ENCODE assay signal across 1 cellular context in the genomic region with DNA sequence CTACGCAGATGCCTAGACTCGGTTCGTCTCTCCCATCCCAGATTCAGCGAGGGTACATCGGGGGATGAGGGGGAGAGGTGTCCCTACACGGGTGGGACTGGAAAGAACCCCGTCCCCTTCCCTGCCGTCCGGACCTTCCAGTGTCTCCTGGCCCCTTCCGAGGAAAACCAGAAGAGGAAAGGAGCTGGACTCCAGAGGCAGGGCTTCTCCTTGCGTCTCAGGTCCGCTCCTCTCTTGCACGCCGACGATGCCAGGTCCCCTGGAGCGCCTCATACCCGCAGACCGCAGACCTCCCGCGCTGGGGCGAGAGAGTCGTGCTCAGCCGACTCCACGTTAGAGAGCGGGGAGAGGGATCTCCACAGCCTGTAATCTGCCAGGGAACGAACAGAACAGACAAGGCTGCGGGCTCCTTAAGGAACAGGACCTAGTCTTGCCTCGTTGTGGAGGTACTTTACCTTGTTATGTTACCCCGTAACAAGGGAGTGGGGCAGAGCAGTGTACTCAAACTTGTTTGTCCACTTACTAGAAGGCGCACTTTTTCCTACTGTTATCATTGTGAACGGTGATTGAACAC.
TF ChIP-seq lines count a peak whose summit lies in the region.

No MANE protein-coding gene starts in this region.

TF ChIP-seq in K562, 482 proteins besides CTCF, POLR2A, EP300 and RAD21 (continued from another document):
- no peak for TF ChIP-seq ZNF551 (CRISPR knock-in tag; IDR thresholded peaks at IDR 0.05)
- TF ChIP-seq SMC3 (conservative IDR thresholded peaks at IDR 0.05; ENCODE audit: insufficient read depth, low read depth, low read length) = no peak
- no peak for TF ChIP-seq HMG20A (CRISPR knock-in tag; conservative IDR thresholded peaks at IDR 0.05)
- peak; percentile 89 for TF ChIP-seq E2F3 (CRISPR knock-in tag; IDR thresholded peaks at IDR 0.05)
- TF ChIP-seq, protein P1, sequence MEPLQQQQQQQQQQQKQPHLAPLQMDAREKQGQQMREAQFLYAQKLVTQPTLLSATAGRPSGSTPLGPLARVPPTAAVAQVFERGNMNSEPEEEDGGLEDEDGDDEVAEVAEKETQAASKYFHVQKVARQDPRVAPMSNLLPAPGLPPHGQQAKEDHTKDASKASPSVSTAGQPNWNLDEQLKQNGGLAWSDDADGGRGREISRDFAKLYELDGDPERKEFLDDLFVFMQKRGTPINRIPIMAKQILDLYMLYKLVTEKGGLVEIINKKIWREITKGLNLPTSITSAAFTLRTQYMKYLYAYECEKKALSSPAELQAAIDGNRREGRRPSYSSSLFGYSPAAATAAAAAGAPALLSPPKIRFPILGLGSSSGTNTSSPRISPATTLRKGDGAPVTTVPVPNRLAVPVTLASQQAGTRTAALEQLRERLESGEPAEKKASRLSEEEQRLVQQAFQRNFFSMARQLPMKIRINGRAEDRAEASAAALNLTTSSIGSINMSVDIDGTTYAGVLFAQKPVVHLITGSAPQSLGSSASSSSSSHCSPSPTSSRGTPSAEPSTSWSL (CRISPR knock-in tag; IDR thresholded peaks at IDR 0.05; ENCODE audit: borderline replicate concordance) = peak; percentile 61; the same call in 1 of the 2 replicates
- no peak for TF ChIP-seq NFIX (CRISPR knock-in tag; IDR thresholded peaks at IDR 0.05; ENCODE audit: low read depth)
- peak; percentile 97 for TF ChIP-seq CBFB (CRISPR knock-in tag; IDR thresholded peaks at IDR 0.05)
- TF ChIP-seq PML (IDR thresholded peaks at IDR 0.05; ENCODE audit: low read length) = no peak
- TF ChIP-seq RNF2 (IDR thresholded peaks at IDR 0.05) = 0 out of 2 replicates have a peak, but pooled peaks have one; percentile 46
- no peak for TF ChIP-seq PATZ1 (CRISPR knock-in tag; IDR thresholded peaks at IDR 0.05; ENCODE audit: borderline replicate concordance)
- TF ChIP-seq ZNF282 (CRISPR knock-in tag; IDR thresholded peaks at IDR 0.05) = no peak
- TF ChIP-seq TEAD4 (IDR thresholded peaks at IDR 0.05; ENCODE audit: low read length) = no peak
- TF ChIP-seq TEAD4 (CRISPR knock-in tag; IDR thresholded peaks at IDR 0.05; ENCODE audit: borderline replicate concordance) = peak; percentile 68; the same call in 1 of the 2 replicates
- no peak for TF ChIP-seq HNRNPK (IDR thresholded peaks at IDR 0.05; ENCODE audit: low read depth, low read length, poor library complexity, severe bottlenecking)
- TF ChIP-seq HMGN3 (IDR thresholded peaks at IDR 0.05; ENCODE audit: borderline replicate concordance, extremely low read depth, insufficient read length, low read depth, low read length) = no peak
- peak in 1 of 2 experiments; percentile 54; a peak in 1 of 4 replicates for TF ChIP-seq KDM4B (IDR thresholded peaks at IDR 0.05; ENCODE audit: borderline replicate concordance in 2 of 2, low read depth in 1 of 2)
- TF ChIP-seq STAT6 (CRISPR knock-in tag; IDR thresholded peaks at IDR 0.05) = 0 out of 2 replicates have a peak, but pooled peaks have one; percentile 75
- TF ChIP-seq, protein P2, sequence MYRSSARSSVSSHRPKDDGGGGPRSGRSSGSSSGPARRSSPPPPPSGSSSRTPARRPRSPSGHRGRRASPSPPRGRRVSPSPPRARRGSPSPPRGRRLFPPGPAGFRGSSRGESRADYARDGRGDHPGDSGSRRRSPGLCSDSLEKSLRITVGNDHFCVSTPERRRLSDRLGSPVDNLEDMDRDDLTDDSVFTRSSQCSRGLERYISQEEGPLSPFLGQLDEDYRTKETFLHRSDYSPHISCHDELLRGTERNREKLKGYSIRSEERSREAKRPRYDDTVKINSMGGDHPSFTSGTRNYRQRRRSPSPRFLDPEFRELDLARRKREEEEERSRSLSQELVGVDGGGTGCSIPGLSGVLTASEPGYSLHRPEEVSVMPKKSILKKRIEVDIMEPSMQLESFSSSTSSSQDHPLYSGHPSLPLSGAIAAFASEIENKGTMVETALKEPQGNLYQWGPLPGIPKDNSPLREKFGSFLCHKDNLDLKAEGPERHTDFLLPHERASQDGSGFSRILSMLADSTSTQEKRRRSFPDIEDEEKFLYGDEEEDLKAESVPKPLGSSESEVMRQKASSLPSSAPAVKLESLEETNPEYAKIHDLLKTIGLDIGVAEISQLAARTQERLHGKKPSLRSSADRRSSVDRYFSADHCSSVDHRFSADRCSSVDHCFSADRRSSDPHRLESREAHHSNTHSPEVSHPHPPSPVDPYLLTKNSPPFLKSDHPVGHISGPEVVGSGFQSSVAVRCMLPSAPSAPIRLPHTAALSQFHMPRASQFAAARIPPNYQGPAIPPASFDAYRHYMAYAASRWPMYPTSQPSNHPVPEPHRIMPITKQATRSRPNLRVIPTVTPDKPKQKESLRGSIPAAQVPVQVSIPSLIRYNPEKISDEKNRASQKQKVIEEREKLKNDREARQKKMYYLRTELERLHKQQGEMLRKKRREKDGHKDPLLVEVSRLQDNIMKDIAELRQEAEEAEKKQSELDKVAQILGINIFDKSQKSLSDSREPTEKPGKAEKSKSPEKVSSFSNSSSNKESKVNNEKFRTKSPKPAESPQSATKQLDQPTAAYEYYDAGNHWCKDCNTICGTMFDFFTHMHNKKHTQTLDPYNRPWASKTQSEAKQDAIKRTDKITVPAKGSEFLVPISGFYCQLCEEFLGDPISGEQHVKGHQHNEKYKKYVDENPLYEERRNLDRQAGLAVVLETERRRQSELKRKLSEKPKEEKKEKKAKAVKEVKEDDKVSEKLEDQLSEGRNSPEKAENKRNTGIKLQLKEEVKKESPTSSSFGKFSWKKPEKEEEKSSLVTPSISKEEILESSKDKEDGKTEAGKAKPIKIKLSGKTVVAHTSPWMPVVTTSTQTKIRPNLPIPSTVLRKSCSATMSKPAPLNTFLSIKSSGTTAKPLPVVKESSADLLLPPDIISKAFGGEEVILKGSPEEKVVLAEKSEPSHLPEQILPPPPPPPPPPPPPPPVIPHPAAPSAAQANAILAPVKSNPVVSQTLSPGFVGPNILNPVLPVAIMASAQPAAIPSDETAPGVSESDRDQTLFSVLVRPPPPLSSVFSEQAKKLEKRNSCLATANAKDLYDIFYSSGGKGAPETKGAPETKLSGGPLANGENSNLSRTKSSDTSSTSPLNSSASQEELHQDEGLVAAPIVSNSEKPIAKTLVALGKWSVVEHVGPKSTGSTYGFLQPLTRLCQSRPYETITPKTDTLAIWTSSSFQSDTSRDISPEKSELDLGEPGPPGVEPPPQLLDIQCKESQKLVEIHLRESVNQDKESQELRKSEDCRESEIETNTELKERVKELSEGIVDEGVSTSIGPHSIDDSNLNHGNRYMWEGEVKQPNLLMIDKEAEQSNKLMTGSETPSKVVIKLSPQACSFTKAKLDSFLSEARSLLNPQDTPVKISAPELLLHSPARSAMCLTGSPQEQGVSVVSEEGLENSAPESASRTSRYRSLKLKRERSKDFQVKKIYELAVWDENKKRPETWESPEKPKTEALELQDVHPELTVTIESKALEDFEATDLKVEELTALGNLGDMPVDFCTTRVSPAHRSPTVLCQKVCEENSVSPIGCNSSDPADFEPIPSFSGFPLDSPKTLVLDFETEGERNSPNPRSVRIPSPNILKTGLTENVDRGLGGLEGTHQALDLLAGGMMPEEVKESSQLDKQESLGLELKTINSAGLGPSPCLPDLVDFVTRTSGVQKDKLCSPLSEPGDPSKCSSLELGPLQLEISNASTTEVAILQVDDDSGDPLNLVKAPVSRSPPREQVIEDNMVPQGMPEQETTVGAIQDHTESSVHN (IDR thresholded peaks at IDR 0.05; ENCODE audit: borderline replicate concordance in 1 of 2, low read depth in 1 of 2) = no peak
- no peak for TF ChIP-seq MXI1 (IDR thresholded peaks at IDR 0.05; ENCODE audit: low read depth, low read length)
- no peak for TF ChIP-seq TRIM24 (IDR thresholded peaks at IDR 0.05)
- no peak for TF ChIP-seq ILF3 (IDR thresholded peaks at IDR 0.05; ENCODE audit: borderline replicate concordance)
- TF ChIP-seq, protein P3, sequence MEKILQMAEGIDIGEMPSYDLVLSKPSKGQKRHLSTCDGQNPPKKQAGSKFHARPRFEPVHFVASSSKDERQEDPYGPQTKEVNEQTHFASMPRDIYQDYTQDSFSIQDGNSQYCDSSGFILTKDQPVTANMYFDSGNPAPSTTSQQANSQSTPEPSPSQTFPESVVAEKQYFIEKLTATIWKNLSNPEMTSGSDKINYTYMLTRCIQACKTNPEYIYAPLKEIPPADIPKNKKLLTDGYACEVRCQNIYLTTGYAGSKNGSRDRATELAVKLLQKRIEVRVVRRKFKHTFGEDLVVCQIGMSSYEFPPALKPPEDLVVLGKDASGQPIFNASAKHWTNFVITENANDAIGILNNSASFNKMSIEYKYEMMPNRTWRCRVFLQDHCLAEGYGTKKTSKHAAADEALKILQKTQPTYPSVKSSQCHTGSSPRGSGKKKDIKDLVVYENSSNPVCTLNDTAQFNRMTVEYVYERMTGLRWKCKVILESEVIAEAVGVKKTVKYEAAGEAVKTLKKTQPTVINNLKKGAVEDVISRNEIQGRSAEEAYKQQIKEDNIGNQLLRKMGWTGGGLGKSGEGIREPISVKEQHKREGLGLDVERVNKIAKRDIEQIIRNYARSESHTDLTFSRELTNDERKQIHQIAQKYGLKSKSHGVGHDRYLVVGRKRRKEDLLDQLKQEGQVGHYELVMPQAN (IDR thresholded peaks at IDR 0.05; ENCODE audit: borderline replicate concordance) = peak; percentile 35; the same call in 1 of the 2 replicates
- TF ChIP-seq BRCA1 (IDR thresholded peaks at IDR 0.05) = no peak
- no peak for TF ChIP-seq BRCA1 (CRISPR knock-in tag; IDR thresholded peaks at IDR 0.05)
- TF ChIP-seq CSDE1 (IDR thresholded peaks at IDR 0.05) = no peak
- TF ChIP-seq PTRF (tag; IDR thresholded peaks at IDR 0.05) = no peak
- no peak for TF ChIP-seq ESRRB (CRISPR knock-in tag; IDR thresholded peaks at IDR 0.05; ENCODE audit: borderline replicate concordance)
- no peak for TF ChIP-seq EWSR1 (IDR thresholded peaks at IDR 0.05; ENCODE audit: borderline replicate concordance, low read depth, partially characterized antibody)
- 0 out of 2 replicates have a peak, but pooled peaks have one; percentile 31 for TF ChIP-seq TOE1 (IDR thresholded peaks at IDR 0.05; ENCODE audit: borderline replicate concordance)
- TF ChIP-seq TOE1 (CRISPR knock-in tag; IDR thresholded peaks at IDR 0.05; ENCODE audit: borderline replicate concordance, low read depth) = no peak
- TF ChIP-seq SPI1 (IDR thresholded peaks at IDR 0.05; ENCODE audit: borderline replicate concordance, low read depth, low read length) = 0 out of 2 replicates have a peak, but pooled peaks have one; percentile 8
- no peak for TF ChIP-seq NFYB (IDR thresholded peaks at IDR 0.05; ENCODE audit: extremely low read depth, insufficient read length)
- no peak for TF ChIP-seq PTBP1 (IDR thresholded peaks at IDR 0.05; ENCODE audit: low read depth, low read length)
- TF ChIP-seq, protein P4, sequence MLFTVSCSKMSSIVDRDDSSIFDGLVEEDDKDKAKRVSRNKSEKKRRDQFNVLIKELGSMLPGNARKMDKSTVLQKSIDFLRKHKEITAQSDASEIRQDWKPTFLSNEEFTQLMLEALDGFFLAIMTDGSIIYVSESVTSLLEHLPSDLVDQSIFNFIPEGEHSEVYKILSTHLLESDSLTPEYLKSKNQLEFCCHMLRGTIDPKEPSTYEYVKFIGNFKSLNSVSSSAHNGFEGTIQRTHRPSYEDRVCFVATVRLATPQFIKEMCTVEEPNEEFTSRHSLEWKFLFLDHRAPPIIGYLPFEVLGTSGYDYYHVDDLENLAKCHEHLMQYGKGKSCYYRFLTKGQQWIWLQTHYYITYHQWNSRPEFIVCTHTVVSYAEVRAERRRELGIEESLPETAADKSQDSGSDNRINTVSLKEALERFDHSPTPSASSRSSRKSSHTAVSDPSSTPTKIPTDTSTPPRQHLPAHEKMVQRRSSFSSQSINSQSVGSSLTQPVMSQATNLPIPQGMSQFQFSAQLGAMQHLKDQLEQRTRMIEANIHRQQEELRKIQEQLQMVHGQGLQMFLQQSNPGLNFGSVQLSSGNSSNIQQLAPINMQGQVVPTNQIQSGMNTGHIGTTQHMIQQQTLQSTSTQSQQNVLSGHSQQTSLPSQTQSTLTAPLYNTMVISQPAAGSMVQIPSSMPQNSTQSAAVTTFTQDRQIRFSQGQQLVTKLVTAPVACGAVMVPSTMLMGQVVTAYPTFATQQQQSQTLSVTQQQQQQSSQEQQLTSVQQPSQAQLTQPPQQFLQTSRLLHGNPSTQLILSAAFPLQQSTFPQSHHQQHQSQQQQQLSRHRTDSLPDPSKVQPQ (CRISPR knock-in tag; IDR thresholded peaks at IDR 0.05; ENCODE audit: borderline replicate concordance) = no peak
- no peak for TF ChIP-seq ZNF217 (CRISPR knock-in tag; IDR thresholded peaks at IDR 0.05)
- no peak for TF ChIP-seq HNRNPH1 (optimal IDR thresholded peaks at IDR 0.05; ENCODE audit: low read depth, low read length)
- TF ChIP-seq HOXB6 (CRISPR knock-in tag; IDR thresholded peaks at IDR 0.05; ENCODE audit: borderline replicate concordance) = no peak
- no peak for TF ChIP-seq ZNF75A (CRISPR knock-in tag; IDR thresholded peaks at IDR 0.05)
- no peak for TF ChIP-seq SMARCB1 (IDR thresholded peaks at IDR 0.05; ENCODE audit: insufficient read length, low read depth)
- no peak for TF ChIP-seq MTF1 (CRISPR knock-in tag; IDR thresholded peaks at IDR 0.05; ENCODE audit: borderline replicate concordance)
- TF ChIP-seq FOXJ3 (CRISPR knock-in tag; IDR thresholded peaks at IDR 0.05) = no peak
